In genomic region chr5:28685794-28686193, GRCh38 we compare ENCODE assay signal across 20 cellular contexts.
"Had no signal": no experiment of that assay in that cellular context is flagged by ENCODE, and none has a peak within 500 bp of the region (broad histone marks: within the 10 kb centered on the region; RNA-seq: fewer than 3 reads in every experiment).

No MANE protein-coding gene starts in this region.

- H3K27ac ChIP-seq: RWPE1 had no signal

- H3K9me3 ChIP-seq: MG63 had no signal

- H3K4me3 ChIP-seq: MG63 had no signal

- ATAC-seq: Panc1, PC-3, SK-N-SH treated with all-trans-retinoic acid at 6 μM for 48 hours, T-helper 17 cell had no signal

- H3K27me3 ChIP-seq: MG63 had no signal

- H3K36me3 ChIP-seq: MG63 had no signal

- DNase-seq: Karpas-422; KG1; MG63; NCI-H1092; NCI-H1105 treated with DMSO at 0.1 percent for 48 hours; NCI-H1436; NCI-H187; NCI-H2029; NCI-H2081 treated with DMSO at 0.1 percent for 48 hours; NCI-H2227 treated with DMSO at 0.1 percent for 48 hours; NCI-H524; NCI-H526 treated with DMSO at 0.1 percent for 48 hours; NK-92 treated with Interleukin-12 subunit alpha and Interleukin-12 subunit beta, amount 100 ng/mL, for 24 hours; PC-3; SHP77; T-helper 1 cell; T-helper 17 cell had no signal
